22 cellular contexts compared by ENCODE assay signal in genomic region chr9:136983167-136983566, GRCh38. TPM values are rescaled to one million over a fixed set of nuclear protein-coding genes. Genes with fewer than 3 reads are reported as not detected.
DNase-seq lines count a peak whose midpoint lies in the region; TF ChIP-seq lines count a peak whose summit lies in the region.
"Had no signal": no experiment of that assay in that cellular context is flagged by ENCODE, and none has a peak within 500 bp of the region (broad histone marks: within the 10 kb centered on the region; RNA-seq: fewer than 3 reads in every experiment).

No MANE protein-coding gene starts in this region.

- H3K4me1 ChIP-seq in left ventricle myocardium inferior (peaks cover 72% of the 10 kb centered on the region), breast epithelium (no peaks in the 10 kb centered on the region)
- H3K4me1 ChIP-seq: A549 had no signal

- H3K36me3 ChIP-seq in left ventricle myocardium inferior (peaks cover 5% of the 10 kb centered on the region), breast epithelium (no peaks in the 10 kb centered on the region)

- TF ChIP-seq CTCF in left ventricle myocardium inferior (IDR thresholded peaks at IDR 0.05; ENCODE audit: borderline replicate concordance) (no peak), dorsolateral prefrontal cortex (IDR thresholded peaks at IDR 0.05 in 54 of 56, conservative IDR thresholded peaks at IDR 0.05 in 2 of 56; ENCODE audit: low read depth in 1 of 56, partially characterized antibody in 56 of 56) (no peak), breast epithelium (IDR thresholded peaks at IDR 0.05) (no peak)

- H3K27me3 ChIP-seq in left ventricle myocardium inferior (ENCODE audit: low read depth) (peaks cover 15% of the 10 kb centered on the region), dorsolateral prefrontal cortex (peaks cover 0 to 14% (median 0%) of the 10 kb centered on the region in 45 donors), breast epithelium (peaks cover 14 to 31% of the 10 kb centered on the region in 2 donors)

- H3K9me3 ChIP-seq in left ventricle myocardium inferior (replicated peaks): no peaks in the 10 kb centered on the region
- H3K9me3 ChIP-seq in breast epithelium: no peaks in the 10 kb centered on the region
- H3K9me3 ChIP-seq: A549 had no signal

- no peak for TF ChIP-seq POLR2A in breast epithelium (IDR thresholded peaks at IDR 0.05)

- intact Hi-C loops in left ventricle myocardium inferior (cut with micrococcal nuclease) (no loop called here), cardiac septum (cut with DNase I) (no loop called here), dorsolateral prefrontal cortex (cut with DNase I) (no loop called here), breast epithelium (cut with DNase I; ENCODE audit: low total_unique reads) (no loop called here)

- H3K4me3 ChIP-seq in left ventricle myocardium inferior (no peak overlapping the region), dorsolateral prefrontal cortex (no peak overlapping the region), breast epithelium (no peak overlapping the region)
- H3K4me3 ChIP-seq: A549, SK-N-MC had no signal

- H3K27ac ChIP-seq in left ventricle myocardium inferior (replicated peaks) (peak overlapping the region; percentile 91), dorsolateral prefrontal cortex (peak overlapping the region in 55 of 59 donors; percentile 39 to 100 (median 78)), breast epithelium (no peak overlapping the region)
- H3K27ac ChIP-seq: A549, HL-60, KMS-11, SK-N-MC had no signal

- no peak for DNase-seq in left ventricle myocardium inferior
- DNase-seq in cardiac septum (ENCODE audit: low spot score): no peak
- DNase-seq in dorsolateral prefrontal cortex: no peak
- peak; percentile 43 for DNase-seq in medulla oblongata (ENCODE audit: extremely low spot score)
- no peak for DNase-seq in breast epithelium (ENCODE audit: low spot score in 2 of 2)
- DNase-seq in NCI-H2029 treated with DMSO at 0.1 percent for 48 hours (lab: John Stamatoyannopoulos, UW): no peak
- no peak for DNase-seq in cerebellar nuclear complex (lab: John Stamatoyannopoulos, UW)
- DNase-seq: AML-193; CD8-positive, alpha-beta T cell; DMS79 treated with DMSO at 0.1 percent for 48 hours; MM.1S; NCI-H1694; NCI-H2081; NCI-H2227 treated with DMSO at 0.1 percent for 48 hours; NCI-H526 treated with DMSO at 0.1 percent for 48 hours; RPMI8226; SIG-M5 had no signal

RNA-seq across cellular contexts. Expression of gene LCNL1, which starts 0.4 kb away (rescaled TPM):
- total RNA-seq in left ventricle myocardium inferior (11.7 TPM), cardiac septum (5.9 TPM), dorsolateral prefrontal cortex (10 to 100 TPM in 119 of 120 experiments, 1 to 10 TPM in 1; 9.8 to 81.8 (median 27.3) TPM), breast epithelium (under 1 TPM in 2 of 3 donors, not detected in 1; 0.16 to 0.29 TPM)
- total RNA-seq: NCI-H460 had no signal

RNA-seq across cellular contexts. Expression of gene PTGDS, which starts 5.9 kb away (rescaled TPM):
- 3,579 TPM for total RNA-seq in left ventricle myocardium inferior
- 1,323 TPM for total RNA-seq in cardiac septum
- 1,000 to 10,000 TPM; 1,122 to 4,894 (median 2,197) TPM for total RNA-seq in dorsolateral prefrontal cortex
- 10 to 100 TPM; 46.7 to 72.6 (median 48.2) TPM for total RNA-seq in breast epithelium
- total RNA-seq: NCI-H460 had no signal

RNA-seq across cellular contexts. Expression of gene PAXX, which starts 9.1 kb away (rescaled TPM):
- 19.8 TPM for total RNA-seq in left ventricle myocardium inferior
- 26.0 TPM for total RNA-seq in cardiac septum
- 10 to 100 TPM; 30.9 to 76.1 (median 46.1) TPM for total RNA-seq in dorsolateral prefrontal cortex
- 10 to 100 TPM; 24.6 to 66.2 (median 49.2) TPM for total RNA-seq in breast epithelium

RNA-seq across cellular contexts. Expression of gene CLIC3, which starts 13.2 kb away (rescaled TPM):
- total RNA-seq in left ventricle myocardium inferior (1.6 TPM), cardiac septum (12.9 TPM), dorsolateral prefrontal cortex (1 to 10 TPM in 30 of 120 experiments, under 1 TPM in 28, not detected in 62; 0.47 to 3.2 (median 1.0) TPM), breast epithelium (1 to 10 TPM in 1 of 3 donors, under 1 TPM in 1, not detected in 1; 0.32 to 3.5 TPM)

RNA-seq across cellular contexts. Expression of gene LCN12, which starts 31.1 kb away (rescaled TPM):
- total RNA-seq in left ventricle myocardium inferior (7.8 TPM), cardiac septum (20.7 TPM), dorsolateral prefrontal cortex (10 to 100 TPM in 108 of 120 experiments, 1 to 10 TPM in 12; 5.2 to 34.4 (median 16.7) TPM), breast epithelium (1 to 10 TPM in 2 of 3 donors, not detected in 1; 1.8 to 5.6 TPM)

Comparison
In these comparisons a context has a peak if more than half of its experiments do, and no peak if none do; other contexts are left out.
1. H3K27ac ChIP-seq: peak in left ventricle myocardium inferior (single experiment) and dorsolateral prefrontal cortex (55 of 59); none in breast epithelium (0 of 2).
2. RNA of gene PTGDS, which starts 5.9 kb away (total RNA-seq): 3,579 TPM in left ventricle myocardium inferior (single experiment), 1,122 to 4,894 TPM in dorsolateral prefrontal cortex and 1,323 TPM in cardiac septum (single experiment); 46.7 to 72.6 TPM in breast epithelium; every median in the first group is over 10 times any median in the second.